1 cellular context compared by ENCODE assay signal in genomic region chr21:25936776-25937175, GRCh38.
TF ChIP-seq lines count a peak whose summit lies in the region.

No MANE protein-coding gene starts in this region.

TF ChIP-seq in SK-N-SH treated with all-trans-retinoic acid at 6 μM for 48 hours, 23 proteins besides CTCF, POLR2A, EP300 and RAD21 (continued from another document):
- TF ChIP-seq CREB5 (CRISPR knock-in tag; IDR thresholded peaks at IDR 0.05; ENCODE audit: low read depth) (no peak), TOX (CRISPR knock-in tag; IDR thresholded peaks at IDR 0.05; ENCODE audit: borderline replicate concordance) (no peak), TSHZ2 (CRISPR knock-in tag; IDR thresholded peaks at IDR 0.05) (no peak), ESRRG (CRISPR knock-in tag; IDR thresholded peaks at IDR 0.05) (no peak), ISL1 (CRISPR knock-in tag; IDR thresholded peaks at IDR 0.05) (no peak), ZNF8 (CRISPR knock-in tag; IDR thresholded peaks at IDR 0.05) (no peak), ZFP3 (CRISPR knock-in tag; IDR thresholded peaks at IDR 0.05) (no peak), PPARA (CRISPR knock-in tag; IDR thresholded peaks at IDR 0.05; ENCODE audit: borderline replicate concordance) (no peak), SNAI2 (CRISPR knock-in tag; IDR thresholded peaks at IDR 0.05) (no peak)
